In the genomic region with DNA sequence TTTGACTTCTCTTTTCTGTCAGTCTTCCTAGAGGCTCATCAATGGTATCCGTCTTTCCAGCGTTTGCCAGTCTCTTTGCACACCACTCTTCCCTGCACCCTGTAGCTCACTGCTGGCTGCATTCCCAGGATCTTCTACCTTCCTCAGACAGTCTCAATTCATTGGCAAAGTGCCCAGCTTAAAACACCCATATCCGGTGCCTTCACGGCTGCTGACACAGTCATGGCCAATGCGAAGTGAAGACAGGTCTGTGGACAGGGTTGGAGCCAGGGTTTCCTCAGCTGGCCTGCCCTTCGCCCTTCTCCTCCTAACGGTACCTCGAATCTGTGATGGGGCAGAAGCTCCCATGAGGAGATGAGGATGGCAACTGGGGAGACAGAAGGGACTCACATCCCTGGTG, we compare ENCODE assay signal across 11 cellular contexts. TPM values are rescaled to one million over a fixed set of nuclear protein-coding genes. Genes with fewer than 3 reads are reported as not detected.
A peak's percentile ranks its signal among the peaks of the same experiment; 100 is the strongest.
DNase-seq lines count a peak whose midpoint lies in the region; ATAC-seq and TF ChIP-seq lines count a peak whose summit lies in the region.
"Had no signal": no experiment of that assay in that cellular context is flagged by ENCODE, and none has a peak within 500 bp of the region (broad histone marks: within the 10 kb centered on the region; RNA-seq: fewer than 3 reads in every experiment).

No MANE protein-coding gene starts in this region.

- H3K9me3 ChIP-seq in GM23248 (ENCODE audit: low read depth) = no peaks in the 10 kb centered on the region
- H3K9me3 ChIP-seq in prostate gland = no peaks in the 10 kb centered on the region
- peaks cover 6% of the 10 kb centered on the region for H3K9me3 ChIP-seq in smooth muscle cell (replicated peaks; ENCODE audit: low read depth)

- H3K27me3 ChIP-seq in GM23248 (replicated peaks; ENCODE audit: insufficient read depth) (no peaks in the 10 kb centered on the region), prostate gland (replicated peaks; ENCODE audit: insufficient read depth) (no peaks in the 10 kb centered on the region), smooth muscle cell (ENCODE audit: low read depth) (no peaks in the 10 kb centered on the region)

- H3K4me2 ChIP-seq in GM23248 (ENCODE audit: unreplicated experiment) (no peak overlapping the region), smooth muscle cell (no peak overlapping the region)

- peaks cover 13% of the 10 kb centered on the region for H3K36me3 Mint-ChIP-seq in chondrocyte (ENCODE audit: low read depth)
- peaks cover 28% of the 10 kb centered on the region for H3K36me3 Mint-ChIP-seq in HFFc6 (ENCODE audit: low read depth)
- H3K36me3 Mint-ChIP-seq in endothelial cell (ENCODE audit: low read depth, unreplicated experiment) = peaks cover 14% of the 10 kb centered on the region

- peak; percentile 42 for DNase-seq in GM23248
- peak; percentile 94 for DNase-seq in NCI-H226
- peak; percentile 59 for DNase-seq in chondrocyte (ENCODE audit: low spot score)
- peak; percentile 75 for DNase-seq in prostate gland (ENCODE audit: low spot score)
- no peak for DNase-seq in smooth muscle cell (lab: John Stamatoyannopoulos, UW; ENCODE audit: unreplicated experiment)
- DNase-seq in HFFc6 = no peak
- DNase-seq in endothelial cell (ENCODE audit: low spot score) = no peak
- DNase-seq: activated CD8-positive, alpha-beta memory T cell treated with anti-CD3 and anti-CD28 coated beads for 24 hours had no signal

- H3K4me3 ChIP-seq in GM23248 = no peak overlapping the region
- H3K4me3 ChIP-seq in prostate gland = no peak overlapping the region
- H3K4me3 ChIP-seq in smooth muscle cell = no peak overlapping the region

- H3K4me3 Mint-ChIP-seq in chondrocyte (ENCODE audit: unreplicated experiment) (no peak overlapping the region), HFFc6 (no peak overlapping the region), endothelial cell (ENCODE audit: unreplicated experiment) (no peak overlapping the region)
- H3K4me3 Mint-ChIP-seq: stimulated activated memory B cell treated with anti-CD40 and anti-IgM and Interleukin-4, amounts not matched to agents 10 μg/mL and 1 μg/mL and 100 μg/mL, for 72 hours had no signal

- peaks cover 27% of the 10 kb centered on the region for H3F3A ChIP-seq in GM23248 (ENCODE audit: insufficient read depth)
- H3F3A ChIP-seq in smooth muscle cell (ENCODE audit: low read depth) = no peaks in the 10 kb centered on the region

- in situ Hi-C loops in GM23248 (cut with MboI) = no loop called here

- H3K27ac ChIP-seq in GM23248 (no peak overlapping the region), prostate gland (no peak overlapping the region), smooth muscle cell (ENCODE audit: low read depth) (no peak overlapping the region)
- H3K27ac ChIP-seq: epithelial cell of prostate had no signal

- H3K36me3 ChIP-seq in GM23248 (ENCODE audit: low read depth) = peaks cover 15% of the 10 kb centered on the region
- no peaks in the 10 kb centered on the region for H3K36me3 ChIP-seq in prostate gland
- H3K36me3 ChIP-seq in smooth muscle cell (ENCODE audit: low read depth) = peaks cover 10% of the 10 kb centered on the region

- H3K9ac ChIP-seq in GM23248 (no peak overlapping the region), smooth muscle cell (ENCODE audit: low read depth) (no peak overlapping the region)

- peak overlapping the region; percentile 46 for H3K27ac Mint-ChIP-seq in chondrocyte (ENCODE audit: unreplicated experiment)
- no peak overlapping the region; the same call in 1 of the 2 replicates for H3K27ac Mint-ChIP-seq in HFFc6
- H3K27ac Mint-ChIP-seq in endothelial cell (ENCODE audit: unreplicated experiment) = no peak overlapping the region
- H3K27ac Mint-ChIP-seq: stimulated activated memory B cell treated with anti-CD40 and anti-IgM and Interleukin-4, amounts not matched to agents 10 μg/mL and 1 μg/mL and 100 μg/mL, for 72 hours had no signal

- H3K79me2 ChIP-seq in GM23248 (ENCODE audit: insufficient read depth) (no peaks in the 10 kb centered on the region), smooth muscle cell (ENCODE audit: low read depth) (no peaks in the 10 kb centered on the region)

- H3K9me3 Mint-ChIP-seq in chondrocyte (ENCODE audit: low read depth) (peaks cover 4% of the 10 kb centered on the region), HFFc6 (peaks cover 15% of the 10 kb centered on the region), endothelial cell (ENCODE audit: unreplicated experiment) (no peaks in the 10 kb centered on the region)

- no peak for TF ChIP-seq POLR2A in prostate gland (IDR thresholded peaks at IDR 0.05)

- H3K4me1 Mint-ChIP-seq in chondrocyte (ENCODE audit: low read depth) = peaks cover 21% of the 10 kb centered on the region
- peaks cover 32% of the 10 kb centered on the region for H3K4me1 Mint-ChIP-seq in HFFc6 (ENCODE audit: low read depth)
- no peaks in the 10 kb centered on the region for H3K4me1 Mint-ChIP-seq in endothelial cell (ENCODE audit: unreplicated experiment)

- intact Hi-C loops in prostate gland (cut with DNase I) = no loop called here

- no peak for ATAC-seq in HG02588 (IDR thresholded peaks at IDR 0.05; ENCODE audit: unreplicated experiment)
- ATAC-seq: stimulated activated memory B cell treated with anti-CD40 and anti-IgM and Interleukin-4, amounts not matched to agents 10 μg/mL and 1 μg/mL and 100 μg/mL, for 72 hours had no signal

- no peak overlapping the region for H2AFZ ChIP-seq in GM23248
- no peak overlapping the region for H2AFZ ChIP-seq in smooth muscle cell (ENCODE audit: low read depth)

- 68 to 71% methylated on average over 8 of the region's 8 CpGs for WGBS in GM23248 (ENCODE audit: low coverage in 1 of 2, low lambda C conversion rate in 2 of 2, missing lambda C conversion rate in 2 of 2), 2 experiments
- WGBS in prostate gland = 26% methylated on average over 8 of the region's 8 CpGs
- 95% methylated on average over 8 of the region's 8 CpGs for WGBS in smooth muscle cell (ENCODE audit: low lambda C conversion rate)

- H4K20me1 ChIP-seq in GM23248 (ENCODE audit: insufficient read depth) = no peaks in the 10 kb centered on the region
- no peaks in the 10 kb centered on the region for H4K20me1 ChIP-seq in smooth muscle cell (ENCODE audit: low read depth)

- no peak for TF ChIP-seq CTCF in chondrocyte (IDR thresholded peaks at IDR 0.05)
- TF ChIP-seq CTCF in prostate gland (IDR thresholded peaks at IDR 0.05) = no peak
- TF ChIP-seq CTCF in smooth muscle cell (IDR thresholded peaks at IDR 0.05; ENCODE audit: borderline replicate concordance, insufficient read depth, poor library complexity, severe bottlenecking) = no peak
- TF ChIP-seq CTCF in HFFc6 (IDR thresholded peaks at IDR 0.05) = no peak
- TF ChIP-seq CTCF in endothelial cell (IDR thresholded peaks at IDR 0.05; ENCODE audit: unreplicated experiment) = no peak

- H3K4me1 ChIP-seq in GM23248 (ENCODE audit: insufficient read depth) = peaks cover 12% of the 10 kb centered on the region; the same call in 1 of the 2 replicates
- no peaks in the 10 kb centered on the region for H3K4me1 ChIP-seq in prostate gland (replicated peaks)
- no peaks in the 10 kb centered on the region for H3K4me1 ChIP-seq in smooth muscle cell (ENCODE audit: low read depth)

- H3K27me3 Mint-ChIP-seq in chondrocyte (ENCODE audit: low read depth) = no peaks in the 10 kb centered on the region
- peaks cover 3% of the 10 kb centered on the region for H3K27me3 Mint-ChIP-seq in HFFc6 (ENCODE audit: insufficient read depth)
- H3K27me3 Mint-ChIP-seq in endothelial cell (ENCODE audit: unreplicated experiment) = peaks cover 1% of the 10 kb centered on the region
- H3K27me3 Mint-ChIP-seq: stimulated activated memory B cell treated with anti-CD40 and anti-IgM and Interleukin-4, amounts not matched to agents 10 μg/mL and 1 μg/mL and 100 μg/mL, for 72 hours had no signal

- no peaks in the 10 kb centered on the region for H3K9me2 ChIP-seq in GM23248 (ENCODE audit: insufficient read depth)

RNA-seq across cellular contexts. Expression of gene PTH1R, which starts 36.1 kb away (rescaled TPM):
- 1.3 TPM in 1 of 2 replicates, not detected in the other for total RNA-seq in GM23248 (2014; rRNA removed; shearing (Covaris generic))
- polyA plus RNA-seq in GM23248 (2016; fragmentation: Nextera tagmentation; extraction: Ambion mirVana) (0.37 and 0.60 TPM in 2 replicates), smooth muscle cell (39.2 and 50.6 TPM in 2 replicates)
- total RNA-seq in chondrocyte (2.4 to 6.3 TPM (median 3.1 TPM) in 3 replicates), prostate gland (10 to 100 TPM in 1 of 2 donors, 1 to 10 TPM in 1; 1.3 to 10.8 TPM), smooth muscle cell (15.4 and 17.7 TPM in 2 replicates), endothelial cell (ENCODE audit: unreplicated experiment) (6.2 TPM)
- total RNA-seq in HFFc6 (2021; fragmentation: NEBNext Ultra II Directional; extraction: Animal tissue kit (Norgen Biotek cat#: 25700)) = 1 to 10 TPM in 2 of 6 experiments, under 1 TPM in 3, not detected in 1; 0.09 to 1.4 (median 0.85) TPM

RNA-seq across cellular contexts. Expression of gene MYL3, which starts 50.4 kb away (rescaled TPM):
- not detected in 2 replicates for total RNA-seq in GM23248 (2014; rRNA removed; shearing (Covaris generic))
- polyA plus RNA-seq in GM23248 (2016; fragmentation: Nextera tagmentation; extraction: Ambion mirVana) (0.68 TPM in 1 of 2 replicates, not detected in the other), smooth muscle cell (14.4 and 25.6 TPM in 2 replicates)
- total RNA-seq in chondrocyte (0.22 to 0.82 TPM in 2 of 3 replicates, not detected in the other), prostate gland (1 to 10 TPM in 1 of 2 donors, not detected in 1; 1.9 TPM), smooth muscle cell (8.4 and 13.8 TPM in 2 replicates), endothelial cell (ENCODE audit: unreplicated experiment) (not detected)
- under 1 TPM in 2 of 6 experiments, not detected in 4; 0.30 to 0.31 TPM for total RNA-seq in HFFc6 (2021; fragmentation: NEBNext Ultra II Directional; extraction: Animal tissue kit (Norgen Biotek cat#: 25700))

Comparison
In these comparisons a context has a peak if more than half of its experiments do, and no peak if none do; other contexts are left out.
1. DNase-seq: peak in GM23248 (single experiment), NCI-H226 (single experiment), chondrocyte (single experiment) and prostate gland (single experiment); none in smooth muscle cell (single experiment), HFFc6 (single experiment) and endothelial cell (single experiment).